ENCODE assay signal across 3 cellular contexts in genomic region chr13:36332255-36332654, GRCh38. TPM values are rescaled to one million over a fixed set of nuclear protein-coding genes. Genes with fewer than 3 reads are reported as not detected.
"Had no signal": no experiment of that assay in that cellular context is flagged by ENCODE, and none has a peak within 500 bp of the region (broad histone marks: within the 10 kb centered on the region; RNA-seq: fewer than 3 reads in every experiment).

No MANE protein-coding gene starts in this region.

RNA-seq across cellular contexts. Expression of gene CCDC169, which starts 34.6 kb away (rescaled TPM):
- total RNA-seq: natural killer cell treated with Interleukin-12 subunit alpha and Interleukin-12 subunit beta and Interleukin-15 and Interleukin-18, amount 100 ng/mL, for 72 hours; thoracic aorta had no signal
- polyA plus RNA-seq: naive thymus-derived CD4-positive, alpha-beta T cell had no signal
